Comparison of ENCODE assay signal across 13 cellular contexts in genomic region chrX:71117358-71117757, GRCh38. TPM values are rescaled to one million over a fixed set of nuclear protein-coding genes. Genes with fewer than 3 reads are reported as not detected.
DNase-seq lines count a peak whose midpoint lies in the region; ATAC-seq and TF ChIP-seq lines count a peak whose summit lies in the region.
"Had no signal": no experiment of that assay in that cellular context is flagged by ENCODE, and none has a peak within 500 bp of the region (broad histone marks: within the 10 kb centered on the region; RNA-seq: fewer than 3 reads in every experiment).

No MANE protein-coding gene starts in this region.

- TF ChIP-seq CTCF in OCI-LY1 (IDR thresholded peaks at IDR 0.05; ENCODE audit: low read length), result no peak
- no peak for TF ChIP-seq CTCF in colonic mucosa (IDR thresholded peaks at IDR 0.05)

- no peaks in the 10 kb centered on the region for H3K9me2 ChIP-seq in OCI-LY1 (ENCODE audit: low read depth, low read length)

- no peaks in the 10 kb centered on the region for H4K20me1 ChIP-seq in OCI-LY1 (ENCODE audit: insufficient read depth, low read length)

- DNase-seq in stimulated activated naive CD8-positive, alpha-beta T cell treated with anti-CD3 and anti-CD28 coated beads, Interleukin-15, amount 100 ng/mL, for 72 hours, result no peak
- DNase-seq in stimulated activated naive CD8-positive, alpha-beta T cell treated with anti-CD3 and anti-CD28 coated beads, Interleukin-15, Interleukin-2, amounts not matched to agents 100 U/mL and 50 U/mL, for 24 hours, result no peak
- no peak for DNase-seq in immature natural killer cell
- DNase-seq in colonic mucosa, result no peak
- no peak for DNase-seq in SW 1271 (lab: John Stamatoyannopoulos, UW)
- DNase-seq in Right ventricle myocardium superior, result no peak
- DNase-seq in NCI-H2227 (lab: John Stamatoyannopoulos, UW; ENCODE audit: unreplicated experiment), result no peak
- DNase-seq: adrenal gland, HFFc6, IMR-90, NCI-H1930, T1000 had no signal

- H3K4me3 Mint-ChIP-seq in stimulated activated naive CD8-positive, alpha-beta T cell treated with anti-CD3 and anti-CD28 coated beads, Interleukin-15, amount 100 ng/mL, for 72 hours, result peak overlapping the region; percentile 24 to 85
- peak overlapping the region in 4 of 5 donors; percentile 14 to 64 (median 27) for H3K4me3 Mint-ChIP-seq in immature natural killer cell

- peak overlapping the region; percentile 98 for H3K4me2 ChIP-seq in OCI-LY1 (ENCODE audit: low read length)

- H3K27me3 ChIP-seq in OCI-LY1 (ENCODE audit: insufficient read depth, low read length) (no peaks in the 10 kb centered on the region), colonic mucosa (no peaks in the 10 kb centered on the region)
- H3K27me3 ChIP-seq: adrenal gland had no signal

- H3K9ac ChIP-seq in OCI-LY1 (ENCODE audit: low read length), result peak overlapping the region; percentile 93
- no peak overlapping the region for H3K9ac ChIP-seq in colonic mucosa (ENCODE audit: low read depth in 2 of 2, low read length in 2 of 2)

- no peaks in the 10 kb centered on the region for H3K27me3 Mint-ChIP-seq in stimulated activated naive CD8-positive, alpha-beta T cell treated with anti-CD3 and anti-CD28 coated beads, Interleukin-15, amount 100 ng/mL, for 72 hours
- peaks cover 2 to 3% (median 2%) of the 10 kb centered on the region in 3 donors for H3K27me3 Mint-ChIP-seq in immature natural killer cell (ENCODE audit: low read depth in 3 of 3)

- ATAC-seq in stimulated activated naive CD8-positive, alpha-beta T cell treated with anti-CD3 and anti-CD28 coated beads, Interleukin-15, amount 100 ng/mL, for 72 hours, result no peak
- ATAC-seq in stimulated activated naive CD8-positive, alpha-beta T cell treated with anti-CD3 and anti-CD28 coated beads, Interleukin-15, Interleukin-2, amounts not matched to agents 100 U/mL and 50 U/mL, for 24 hours, result no peak
- no peak for ATAC-seq in Right ventricle myocardium superior (ENCODE audit: poor library complexity)

- H3K36me3 Mint-ChIP-seq in immature natural killer cell, result peaks cover 0 to 10% (median 0%) of the 10 kb centered on the region in 3 donors

- H3K9me3 Mint-ChIP-seq in stimulated activated naive CD8-positive, alpha-beta T cell treated with anti-CD3 and anti-CD28 coated beads, Interleukin-15, amount 100 ng/mL, for 72 hours, result no peaks in the 10 kb centered on the region
- H3K9me3 Mint-ChIP-seq in immature natural killer cell, result no peaks in the 10 kb centered on the region
- H3K9me3 Mint-ChIP-seq: HFFc6 had no signal

- H3F3A ChIP-seq in OCI-LY1 (ENCODE audit: insufficient read depth, low read length), result no peaks in the 10 kb centered on the region

- H2AFZ ChIP-seq in OCI-LY1 (ENCODE audit: low read length), result no peak overlapping the region

- H3K36me3 ChIP-seq in OCI-LY1 (ENCODE audit: insufficient read depth, low read length), result peaks cover 24% of the 10 kb centered on the region
- no peaks in the 10 kb centered on the region for H3K36me3 ChIP-seq in colonic mucosa

- H3K4me3 ChIP-seq in OCI-LY1 (ENCODE audit: low read depth, low read length, poor library complexity, severe bottlenecking) (peak overlapping the region; percentile 94), colonic mucosa (no peak overlapping the region)

- peaks cover 39% of the 10 kb centered on the region for H3K4me1 Mint-ChIP-seq in stimulated activated naive CD8-positive, alpha-beta T cell treated with anti-CD3 and anti-CD28 coated beads, Interleukin-15, amount 100 ng/mL, for 72 hours
- H3K4me1 Mint-ChIP-seq in immature natural killer cell, result peaks cover 29 to 45% of the 10 kb centered on the region in 2 donors

- H3K9me3 ChIP-seq in OCI-LY1 (ENCODE audit: low read length), result no peaks in the 10 kb centered on the region
- no peaks in the 10 kb centered on the region for H3K9me3 ChIP-seq in colonic mucosa
- H3K9me3 ChIP-seq: adrenal gland had no signal

- H3K27ac Mint-ChIP-seq in stimulated activated naive CD8-positive, alpha-beta T cell treated with anti-CD3 and anti-CD28 coated beads, Interleukin-15, amount 100 ng/mL, for 72 hours, result no peak overlapping the region
- peak overlapping the region; percentile 69 to 90 (median 83) for H3K27ac Mint-ChIP-seq in immature natural killer cell

- intact Hi-C loops in colonic mucosa (cut with DNase I) (no loop called here), Right ventricle myocardium superior (cut with DNase I) (no loop called here)

- H3K4me1 ChIP-seq in OCI-LY1 (ENCODE audit: insufficient read depth, low read length, severe bottlenecking) (peaks cover 30% of the 10 kb centered on the region), colonic mucosa (no peaks in the 10 kb centered on the region)

- H3K79me2 ChIP-seq in OCI-LY1 (ENCODE audit: insufficient read depth, low read length), result no peaks in the 10 kb centered on the region

- H3K27ac ChIP-seq in OCI-LY1 (ENCODE audit: low read depth, low read length, poor library complexity, severe bottlenecking) (peak overlapping the region; percentile 75), colonic mucosa (no peak overlapping the region)

RNA-seq across cellular contexts. Expression of gene MED12, which starts 1.0 kb away (rescaled TPM):
- polyA plus RNA-seq in immature natural killer cell, result 10 to 100 TPM in 1 of 3 donors, 1 to 10 TPM in 1, not detected in 1; 8.6 to 21.5 TPM
- total RNA-seq in colonic mucosa, result 10 to 100 TPM; 35.1 to 39.7 TPM
- 18.3 TPM for total RNA-seq in Right ventricle myocardium superior

RNA-seq across cellular contexts. Expression of gene IL2RG, which starts 6.0 kb away (rescaled TPM):
- 1,000 to 10,000 TPM; 1,102 to 1,755 (median 1,598) TPM for polyA plus RNA-seq in immature natural killer cell
- 10 to 100 TPM; 46.0 to 61.0 TPM for total RNA-seq in colonic mucosa
- 0.89 TPM for total RNA-seq in Right ventricle myocardium superior
- total RNA-seq: IMR-90 had no signal
- polyA plus RNA-seq: IMR-90 had no signal

RNA-seq across cellular contexts. Expression of gene CXorf65, which starts 10.8 kb away (rescaled TPM):
- polyA plus RNA-seq in immature natural killer cell, result 10 to 100 TPM in 1 of 3 donors, 1 to 10 TPM in 1, not detected in 1; 5.6 to 15.2 TPM
- total RNA-seq in colonic mucosa, result not detected
- total RNA-seq in Right ventricle myocardium superior, result not detected
- total RNA-seq: adrenal gland, HFFc6, IMR-90 had no signal
- polyA plus RNA-seq: IMR-90 had no signal

RNA-seq across cellular contexts. Expression of gene FOXO4, which starts 21.7 kb away (rescaled TPM):
- 1 to 10 TPM; 1.8 to 6.5 (median 2.9) TPM for polyA plus RNA-seq in immature natural killer cell
- total RNA-seq in colonic mucosa (10 to 100 TPM; 23.4 to 47.4 TPM), Right ventricle myocardium superior (55.6 TPM)

RNA-seq across cellular contexts. Expression of gene NLGN3, which starts 27.3 kb away (rescaled TPM):
- under 1 TPM in 2 of 3 donors, not detected in 1; 0.07 to 0.08 TPM for polyA plus RNA-seq in immature natural killer cell
- total RNA-seq in colonic mucosa, result under 1 TPM; 0.67 to 0.82 TPM
- total RNA-seq in Right ventricle myocardium superior, result 0.38 TPM

Comparison
In these comparisons a context has a peak if more than half of its experiments do, and no peak if none do; other contexts are left out.
1. H3K27ac Mint-ChIP-seq: peak in immature natural killer cell (6 of 6); none in stimulated activated naive CD8-positive, alpha-beta T cell treated with anti-CD3 and anti-CD28 coated beads, Interleukin-15, amount 100 ng/mL, for 72 hours (0 of 2).
2. RNA of gene IL2RG, which starts 6.0 kb away (total RNA-seq): 46.0 to 61.0 TPM in colonic mucosa; 0.89 TPM in Right ventricle myocardium superior (single experiment); every median in the first group is over 10 times any median in the second.